ENCODE assay signal across 8 cellular contexts in the genomic region with DNA sequence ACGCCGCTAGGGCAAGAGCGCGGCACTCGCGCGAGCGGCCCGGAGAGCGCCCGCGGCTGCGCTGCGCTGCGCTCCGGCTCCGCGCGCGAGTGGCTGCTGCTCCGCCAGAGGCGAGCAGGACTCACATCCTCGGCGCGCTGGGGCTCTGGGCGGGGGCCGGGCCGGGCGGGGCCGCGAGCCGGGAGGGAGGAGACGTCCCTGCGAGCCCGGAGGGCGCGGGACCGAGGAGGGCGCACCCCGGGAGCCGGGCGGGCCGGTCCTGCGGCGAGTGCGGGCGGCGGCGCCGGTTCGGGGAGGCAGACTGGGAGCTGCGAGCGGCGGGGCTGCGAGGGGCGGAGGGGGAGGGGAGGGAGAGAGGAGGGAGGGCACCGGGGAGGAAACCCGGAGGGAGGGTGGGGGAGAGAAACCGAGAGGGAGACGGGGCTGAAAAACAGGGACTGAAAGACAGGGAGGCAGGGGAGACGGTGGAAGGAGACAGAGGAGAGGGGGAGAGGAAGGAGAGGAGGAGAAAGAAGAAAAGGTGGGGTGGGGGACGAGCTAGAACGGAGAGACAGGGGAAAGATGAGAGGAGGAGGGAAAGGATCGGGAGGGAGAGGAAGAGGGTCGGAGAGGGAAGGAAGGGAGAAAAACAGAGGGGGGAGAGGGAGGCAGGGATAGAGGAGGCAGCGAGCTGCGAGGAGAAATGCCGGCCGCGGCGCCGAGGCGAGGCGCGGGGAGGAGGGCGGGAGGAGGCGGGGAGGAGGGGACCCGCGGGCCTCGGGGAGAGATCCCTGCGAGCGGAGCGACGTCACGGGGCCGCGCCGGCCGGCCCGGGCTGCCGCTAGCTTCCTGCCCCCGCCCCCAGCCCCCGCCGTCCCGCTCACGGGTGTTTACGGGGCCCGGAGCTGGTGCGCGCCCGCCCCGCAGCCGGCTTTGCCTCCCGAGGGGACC. TPM values are rescaled to one million over a fixed set of nuclear protein-coding genes. Genes with fewer than 3 reads are reported as not detected.
DNase-seq lines count a peak whose midpoint lies in the region; ATAC-seq and TF ChIP-seq lines count a peak whose summit lies in the region.

A gene (minus strand): TSS at position 684 of the 930 bp plus-strand sequence. CDS start 831 bp downstream, outside the sequence.

- DNase-seq in BE2C: peak; percentile 58
- peak; percentile 86 for DNase-seq in HuH-7 (ENCODE audit: low spot score)
- DNase-seq in WTC11 (ENCODE audit: low spot score): peak; percentile 65
- DNase-seq in central memory CD4-positive, alpha-beta T cell: peak; percentile 51
- peak; percentile 69 for DNase-seq in inferior parietal cortex (ENCODE audit: extremely low spot score)
- no peak for DNase-seq in skeletal muscle cell (ENCODE audit: low read depth)
- no peak for DNase-seq in NCI-H1048 (lab: John Stamatoyannopoulos, UW)

- peaks cover 46% of the 10 kb centered on the region for H3K4me1 Mint-ChIP-seq in WTC11

- H3K4me1 ChIP-seq in BE2C: no peaks in the 10 kb centered on the region

- H3K9me3 ChIP-seq in BE2C: no peaks in the 10 kb centered on the region

- peaks cover 2% of the 10 kb centered on the region; the same call in 1 of the 2 replicates for H3K36me3 Mint-ChIP-seq in WTC11

- CTCF ChIA-PET in WTC11 (lab: Charles Lee): interaction anchor here (0.6 to 7.2 kb wide), 10 partner anchors 8 to 273 kb away, joined by 3 to 55 read pairs (median 6); no protein-coding TSS in a partner anchor

- H3K27me3 ChIP-seq in BE2C: peaks cover 21% of the 10 kb centered on the region

- peak within 1 kb of the TSS; percentile 89 for H3K4me3 Mint-ChIP-seq in WTC11

- ATAC-seq in WTC11: peak; percentile 20
- ATAC-seq in HG03025 (IDR thresholded peaks at IDR 0.05; ENCODE audit: low FRiP score, unreplicated experiment): no peak

- peak within 1 kb of the TSS; percentile 61 for H3K4me3 ChIP-seq in BE2C (ENCODE audit: low read depth, low read length)
- peak within 1 kb of the TSS; percentile 78 for H3K4me3 ChIP-seq in skeletal muscle cell (ENCODE audit: low read depth, low read length)

- H3K36me3 ChIP-seq in BE2C: no peaks in the 10 kb centered on the region

- no peaks in the 10 kb centered on the region for H3K9me3 Mint-ChIP-seq in WTC11

- H3K27ac Mint-ChIP-seq in WTC11: peak within 1 kb of the TSS; percentile 79

- peaks cover 80% of the 10 kb centered on the region for H3K27me3 Mint-ChIP-seq in WTC11 (ENCODE audit: low read depth)

- TF ChIP-seq CTCF in BE2C (IDR thresholded peaks at IDR 0.05; ENCODE audit: low read depth, low read length) (no peak), WTC11 (IDR thresholded peaks at IDR 0.05) (no peak)

- POLR2A ChIA-PET in WTC11 (lab: Charles Lee): interaction anchor here (1.1 kb wide), 1 partner anchor 55 kb away, joined by 3 read pairs; no protein-coding TSS in a partner anchor

TF ChIP-seq in WTC11, 78 proteins besides CTCF, POLR2A, EP300 and RAD21:
- TF ChIP-seq, protein P1, sequence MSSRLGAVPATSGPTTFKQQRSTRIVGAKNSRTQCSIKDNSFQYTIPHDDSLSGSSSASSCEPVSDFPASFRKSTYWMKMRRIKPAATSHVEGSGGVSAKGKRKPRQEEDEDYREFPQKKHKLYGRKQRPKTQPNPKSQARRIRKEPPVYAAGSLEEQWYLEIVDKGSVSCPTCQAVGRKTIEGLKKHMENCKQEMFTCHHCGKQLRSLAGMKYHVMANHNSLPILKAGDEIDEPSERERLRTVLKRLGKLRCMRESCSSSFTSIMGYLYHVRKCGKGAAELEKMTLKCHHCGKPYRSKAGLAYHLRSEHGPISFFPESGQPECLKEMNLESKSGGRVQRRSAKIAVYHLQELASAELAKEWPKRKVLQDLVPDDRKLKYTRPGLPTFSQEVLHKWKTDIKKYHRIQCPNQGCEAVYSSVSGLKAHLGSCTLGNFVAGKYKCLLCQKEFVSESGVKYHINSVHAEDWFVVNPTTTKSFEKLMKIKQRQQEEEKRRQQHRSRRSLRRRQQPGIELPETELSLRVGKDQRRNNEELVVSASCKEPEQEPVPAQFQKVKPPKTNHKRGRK (CRISPR knock-in tag; IDR thresholded peaks at IDR 0.05; ENCODE audit: borderline replicate concordance): 0 out of 2 replicates have a peak, but pooled peaks have one; percentile 79
- TF ChIP-seq MYBL2 (CRISPR knock-in tag; IDR thresholded peaks at IDR 0.05): no peak

RNA-seq across cellular contexts. Expression of the gene that starts here (rescaled TPM):
- 50.6 TPM for polyA plus RNA-seq in BE2C (2012; ENCODE audit: insufficient read depth, insufficient read length, low read depth)
- total RNA-seq in WTC11 (2021): 10.0 to 10.9 TPM (median 10.1 TPM) in 3 replicates

Comparison
In these comparisons a context has a peak if more than half of its experiments do, and no peak if none do; other contexts are left out.
1. DNase-seq: peak in BE2C (single experiment), HuH-7 (single experiment), WTC11 (single experiment), central memory CD4-positive, alpha-beta T cell (single experiment) and inferior parietal cortex (single experiment); none in skeletal muscle cell (single experiment) and NCI-H1048 (single experiment).